18 cellular contexts compared by ENCODE assay signal in genomic region chr20:24519476-24519875, GRCh38. TPM values are rescaled to one million over a fixed set of nuclear protein-coding genes. Genes with fewer than 3 reads are reported as not detected.
DNase-seq lines count a peak whose midpoint lies in the region; ATAC-seq and TF ChIP-seq lines count a peak whose summit lies in the region.
"Had no signal": no experiment of that assay in that cellular context is flagged by ENCODE, and none has a peak within 500 bp of the region (broad histone marks: within the 10 kb centered on the region; RNA-seq: fewer than 3 reads in every experiment).

No MANE protein-coding gene starts in this region.

- peak; percentile 24 for DNase-seq in activated CD4-positive, alpha-beta T cell treated with anti-CD3 and anti-CD28 coated beads for 36 hours
- DNase-seq in activated CD4-positive, alpha-beta T cell treated with anti-CD3 and anti-CD28 coated beads, Interleukin-2, amount 50 U/mL, for 48 hours, result no peak
- peak; percentile 25 for DNase-seq in activated naive CD4-positive, alpha-beta T cell treated with anti-CD3 and anti-CD28 coated beads for 36 hours
- no peak for DNase-seq in activated naive CD4-positive, alpha-beta T cell (lab: John Stamatoyannopoulos, UW)
- DNase-seq in SW480 (ENCODE audit: low spot score) (peak; percentile 43), mucosa of descending colon (no peak)
- DNase-seq in CD4-positive, alpha-beta T cell, result no peak
- DNase-seq: AML-193; CD4-positive, alpha-beta memory T cell; DMS153; DMS79; GDM1; HCEC 1CT had no signal

- no peaks in the 10 kb centered on the region for H3K27me3 ChIP-seq in CD4-positive, alpha-beta T cell (ENCODE audit: control insufficient read depth, insufficient read depth, low read length)

- no peaks in the 10 kb centered on the region for H3K9me3 ChIP-seq in CD4-positive, alpha-beta T cell (ENCODE audit: control insufficient read depth, low read length)
- H3K9me3 ChIP-seq in mucosa of descending colon, result no peaks in the 10 kb centered on the region
- H3K9me3 ChIP-seq: A549 had no signal

- peak; percentile 82 for ATAC-seq in activated CD4-positive, alpha-beta T cell treated with anti-CD3 and anti-CD28 coated beads for 36 hours
- no peak for ATAC-seq in CD4-positive, alpha-beta T cell (ENCODE audit: poor library complexity)
- no peak for ATAC-seq in mucosa of descending colon
- ATAC-seq: A549, GM23338 had no signal

- H3K36me3 ChIP-seq in mucosa of descending colon (ENCODE audit: low read depth), result no peaks in the 10 kb centered on the region

- no peak overlapping the region for H3K4me3 Mint-ChIP-seq in activated CD4-positive, alpha-beta T cell treated with anti-CD3 and anti-CD28 coated beads for 36 hours
- H3K4me3 Mint-ChIP-seq in activated naive CD4-positive, alpha-beta T cell treated with anti-CD3 and anti-CD28 coated beads for 36 hours, result no peak overlapping the region
- H3K4me3 Mint-ChIP-seq in CD4-positive, alpha-beta T cell, result no peak overlapping the region
- H3K4me3 Mint-ChIP-seq: CD4-positive, alpha-beta memory T cell; GM23338 had no signal

- H3K27me3 Mint-ChIP-seq in activated CD4-positive, alpha-beta T cell treated with anti-CD3 and anti-CD28 coated beads for 36 hours, result peaks cover 2% of the 10 kb centered on the region
- H3K27me3 Mint-ChIP-seq in activated naive CD4-positive, alpha-beta T cell treated with anti-CD3 and anti-CD28 coated beads for 36 hours (ENCODE audit: low read depth), result no peaks in the 10 kb centered on the region
- no peaks in the 10 kb centered on the region for H3K27me3 Mint-ChIP-seq in CD4-positive, alpha-beta T cell

- CTCF ChIA-PET in activated CD4-positive, alpha-beta T cell treated with anti-CD3 and anti-CD28 coated beads for 36 hours (lab: Charles Lee), result no interaction called here
- CTCF ChIA-PET in activated naive CD4-positive, alpha-beta T cell treated with anti-CD3 and anti-CD28 coated beads for 36 hours (lab: Charles Lee), result no interaction called here
- CTCF ChIA-PET in CD4-positive, alpha-beta T cell (lab: Charles Lee), result no interaction called here

- intact Hi-C loops in activated CD4-positive, alpha-beta T cell treated with anti-CD3 and anti-CD28 coated beads for 36 hours (cut with DNase I, micrococcal nuclease), result loop anchor here in 1 of 2 experiments (1.0 kb wide), 1 partner anchor 220 kb away; no protein-coding TSS in a partner anchor
- intact Hi-C loops in activated naive CD4-positive, alpha-beta T cell treated with anti-CD3 and anti-CD28 coated beads for 36 hours (cut with micrococcal nuclease), result no loop called here
- intact Hi-C loops in CD4-positive, alpha-beta T cell (cut with DNase I, micrococcal nuclease), result no loop called here
- intact Hi-C loops in mucosa of descending colon (cut with DNase I, micrococcal nuclease), result no loop called here

- H3K4me1 ChIP-seq in mucosa of descending colon (ENCODE audit: low read depth), result no peaks in the 10 kb centered on the region
- H3K4me1 ChIP-seq: A549 had no signal

- peaks cover 6% of the 10 kb centered on the region for H3K4me1 Mint-ChIP-seq in activated CD4-positive, alpha-beta T cell treated with anti-CD3 and anti-CD28 coated beads for 36 hours
- H3K4me1 Mint-ChIP-seq in activated naive CD4-positive, alpha-beta T cell treated with anti-CD3 and anti-CD28 coated beads for 36 hours (ENCODE audit: low read depth), result peaks cover 2% of the 10 kb centered on the region
- H3K4me1 Mint-ChIP-seq in CD4-positive, alpha-beta T cell (ENCODE audit: low read depth), result no peaks in the 10 kb centered on the region
- H3K4me1 Mint-ChIP-seq: CD4-positive, alpha-beta memory T cell; GM23338 had no signal

- H3K4me3 ChIP-seq in mucosa of descending colon, result no peak overlapping the region
- H3K4me3 ChIP-seq: A549, GM23338 had no signal

- H3K27ac Mint-ChIP-seq in activated CD4-positive, alpha-beta T cell treated with anti-CD3 and anti-CD28 coated beads for 36 hours, result no peak overlapping the region
- H3K27ac Mint-ChIP-seq in activated naive CD4-positive, alpha-beta T cell treated with anti-CD3 and anti-CD28 coated beads for 36 hours, result no peak overlapping the region
- H3K27ac Mint-ChIP-seq in CD4-positive, alpha-beta T cell, result no peak overlapping the region
- H3K27ac Mint-ChIP-seq: CD4-positive, alpha-beta memory T cell; GM23338 had no signal

- POLR2A ChIA-PET in activated CD4-positive, alpha-beta T cell treated with anti-CD3 and anti-CD28 coated beads for 36 hours (lab: Charles Lee), result no interaction called here
- POLR2A ChIA-PET in CD4-positive, alpha-beta T cell (lab: Charles Lee), result no interaction called here

- no peaks in the 10 kb centered on the region for H3K36me3 Mint-ChIP-seq in activated CD4-positive, alpha-beta T cell treated with anti-CD3 and anti-CD28 coated beads for 36 hours (ENCODE audit: low read depth)
- H3K36me3 Mint-ChIP-seq in activated naive CD4-positive, alpha-beta T cell treated with anti-CD3 and anti-CD28 coated beads for 36 hours (ENCODE audit: low read depth), result no peaks in the 10 kb centered on the region
- H3K36me3 Mint-ChIP-seq in CD4-positive, alpha-beta T cell (ENCODE audit: low read depth), result no peaks in the 10 kb centered on the region
- H3K36me3 Mint-ChIP-seq: CD4-positive, alpha-beta memory T cell had no signal

- no peak overlapping the region for H3K27ac ChIP-seq in CD4-positive, alpha-beta T cell (ENCODE audit: low read depth, low read length)
- H3K27ac ChIP-seq: 22Rv1, A549, C4-2B, HL-60 had no signal

- TF ChIP-seq CTCF in CD4-positive, alpha-beta T cell (IDR thresholded peaks at IDR 0.05), result no peak
- no peak for TF ChIP-seq CTCF in mucosa of descending colon (IDR thresholded peaks at IDR 0.05)

- no peaks in the 10 kb centered on the region for H3K9me3 Mint-ChIP-seq in activated CD4-positive, alpha-beta T cell treated with anti-CD3 and anti-CD28 coated beads for 36 hours (ENCODE audit: low read depth)
- H3K9me3 Mint-ChIP-seq in activated naive CD4-positive, alpha-beta T cell treated with anti-CD3 and anti-CD28 coated beads for 36 hours, result no peaks in the 10 kb centered on the region
- H3K9me3 Mint-ChIP-seq in CD4-positive, alpha-beta T cell, result no peaks in the 10 kb centered on the region

RNA-seq across cellular contexts. Expression of gene SYNDIG1, which starts 50.0 kb away (rescaled TPM):
- not detected for total RNA-seq in activated CD4-positive, alpha-beta T cell treated with anti-CD3 and anti-CD28 coated beads for 36 hours
- not detected for total RNA-seq in activated naive CD4-positive, alpha-beta T cell treated with anti-CD3 and anti-CD28 coated beads for 36 hours
- not detected for total RNA-seq in CD4-positive, alpha-beta T cell
- under 1 TPM; 0.12 to 0.46 (median 0.35) TPM for total RNA-seq in mucosa of descending colon
- total RNA-seq: CD4-positive, alpha-beta memory T cell had no signal

Comparison
In these comparisons a context has a peak if more than half of its experiments do, and no peak if none do; other contexts are left out.
1. DNase-seq: peak in activated CD4-positive, alpha-beta T cell treated with anti-CD3 and anti-CD28 coated beads for 36 hours (single experiment), activated naive CD4-positive, alpha-beta T cell treated with anti-CD3 and anti-CD28 coated beads for 36 hours (single experiment) and SW480 (single experiment); none in activated CD4-positive, alpha-beta T cell treated with anti-CD3 and anti-CD28 coated beads, Interleukin-2, amount 50 U/mL, for 48 hours (0 of 2), activated naive CD4-positive, alpha-beta T cell (0 of 4), CD4-positive, alpha-beta T cell (0 of 10) and mucosa of descending colon (0 of 3).